Comparison of ENCODE assay signal across 1 cellular context in genomic region chr4:73432169-73433000, GRCh38.
A peak's percentile ranks its signal among the peaks of the same experiment; 100 is the strongest.
TF ChIP-seq lines count a peak whose summit lies in the region.

No MANE protein-coding gene starts in this region.

TF ChIP-seq in HepG2, 621 proteins besides CTCF, POLR2A, EP300 and RAD21 (continued from another document and continues in another):
- TF ChIP-seq TRIM22 (IDR thresholded peaks at IDR 0.05) (no peak), MXD4 (CRISPR knock-in tag; IDR thresholded peaks at IDR 0.05) (peak; percentile 44; the same call in 1 of the 2 replicates), RBFOX2 (IDR thresholded peaks at IDR 0.05; ENCODE audit: low read depth, low read length) (peak; percentile 79), SIX4 (CRISPR knock-in tag; IDR thresholded peaks at IDR 0.05) (peak; percentile 74), ZNF543 (CRISPR knock-in tag; IDR thresholded peaks at IDR 0.05) (no peak; the same call in 1 of the 2 replicates), THAP11 (CRISPR knock-in tag; IDR thresholded peaks at IDR 0.05) (peak; percentile 61), TAF1 (CRISPR knock-in tag; IDR thresholded peaks at IDR 0.05) (peak; percentile 36), REST (IDR thresholded peaks at IDR 0.05; ENCODE audit: borderline replicate concordance in 1 of 2, low read depth in 1 of 2, low read length in 2 of 2) (peak in 1 of 2 experiments; percentile 59; a peak in 2 of 4 replicates), ZNF644 (CRISPR knock-in tag; IDR thresholded peaks at IDR 0.05; ENCODE audit: low read depth) (0 out of 2 replicates have a peak, but pooled peaks have one; percentile 26), HMG20A (CRISPR knock-in tag; IDR thresholded peaks at IDR 0.05; ENCODE audit: borderline replicate concordance) (peak; percentile 92), GPN1 (CRISPR knock-in tag; IDR thresholded peaks at IDR 0.05; ENCODE audit: borderline replicate concordance) (no peak), NFRKB (IDR thresholded peaks at IDR 0.05) (no peak), KLF6 (CRISPR knock-in tag; IDR thresholded peaks at IDR 0.05) (peak; percentile 35; the same call in 1 of the 2 replicates), ZNF609 (CRISPR knock-in tag; IDR thresholded peaks at IDR 0.05; ENCODE audit: borderline replicate concordance) (peak; percentile 59; the same call in 1 of the 2 replicates), ONECUT2 (CRISPR knock-in tag; IDR thresholded peaks at IDR 0.05) (peak; percentile 76), AHDC1 (CRISPR knock-in tag; IDR thresholded peaks at IDR 0.05; ENCODE audit: borderline replicate concordance) (peak; percentile 38; the same call in 1 of the 2 replicates), LCORL (IDR thresholded peaks at IDR 0.05) (peak; percentile 77; the same call in 1 of the 2 replicates), LCORL (CRISPR knock-in tag; IDR thresholded peaks at IDR 0.05) (no peak), ZBTB3 (CRISPR knock-in tag; IDR thresholded peaks at IDR 0.05; ENCODE audit: borderline replicate concordance, low read depth) (no peak), CEBPB (IDR thresholded peaks at IDR 0.05; ENCODE audit: borderline replicate concordance, low read depth, low read length) (peak; percentile 94), FOXP4 (CRISPR knock-in tag; IDR thresholded peaks at IDR 0.05) (peak; percentile 92), JUND (CRISPR knock-in tag; IDR thresholded peaks at IDR 0.05) (peak; percentile 90), ZNF792 (CRISPR knock-in tag; IDR thresholded peaks at IDR 0.05) (peak; percentile 60), SMC3 (IDR thresholded peaks at IDR 0.05; ENCODE audit: low read length) (peak; percentile 1; the same call in 1 of the 2 replicates), CREB1 (IDR thresholded peaks at IDR 0.05) (no peak), CREB1 (CRISPR knock-in tag; IDR thresholded peaks at IDR 0.05) (peak; percentile 59; the same call in 1 of the 2 replicates), TCF12 (IDR thresholded peaks at IDR 0.05) (no peak), TCF12 (CRISPR knock-in tag; IDR thresholded peaks at IDR 0.05) (peak; percentile 93), CEBPG (CRISPR knock-in tag; IDR thresholded peaks at IDR 0.05) (peak; percentile 93), MTERF4 (CRISPR knock-in tag; IDR thresholded peaks at IDR 0.05) (no peak), CCDC6 (CRISPR knock-in tag; IDR thresholded peaks at IDR 0.05) (0 out of 2 replicates have a peak, but pooled peaks have one; percentile 48), ZNF205 (CRISPR knock-in tag; IDR thresholded peaks at IDR 0.05) (peak; percentile 31; the same call in 1 of the 2 replicates), ZNF431 (CRISPR knock-in tag; IDR thresholded peaks at IDR 0.05; ENCODE audit: borderline replicate concordance, low read depth) (no peak), FIP1L1 (IDR thresholded peaks at IDR 0.05; ENCODE audit: borderline replicate concordance, insufficient read depth, low read depth, low read length) (no peak), ZEB1 (IDR thresholded peaks at IDR 0.05; ENCODE audit: insufficient replicate concordance, low read depth) (peak; percentile 55), ISL2 (CRISPR knock-in tag; IDR thresholded peaks at IDR 0.05) (peak; percentile 95), FOSL1 (CRISPR knock-in tag; IDR thresholded peaks at IDR 0.05; ENCODE audit: borderline replicate concordance) (no peak), ZBTB7B (CRISPR knock-in tag; IDR thresholded peaks at IDR 0.05) (peak; percentile 52; the same call in 1 of the 2 replicates), GATA4 (IDR thresholded peaks at IDR 0.05; ENCODE audit: borderline replicate concordance, low read depth) (peak; percentile 95), SSRP1 (CRISPR knock-in tag; IDR thresholded peaks at IDR 0.05) (peak; percentile 95), NFIC (IDR thresholded peaks at IDR 0.05; ENCODE audit: low read length) (peak; percentile 99), SKI (IDR thresholded peaks at IDR 0.05; ENCODE audit: partially characterized antibody) (peak; percentile 73), TRIM24 (CRISPR knock-in tag; IDR thresholded peaks at IDR 0.05) (peak; percentile 62; the same call in 1 of the 2 replicates), POGZ (CRISPR knock-in tag; IDR thresholded peaks at IDR 0.05) (peak; percentile 52; the same call in 1 of the 2 replicates), DNMT3B (CRISPR knock-in tag; conservative IDR thresholded peaks at IDR 0.05) (no peak), TARDBP (CRISPR knock-in tag; IDR thresholded peaks at IDR 0.05) (peak; percentile 16; the same call in 1 of the 2 replicates), ZNF331 (CRISPR knock-in tag; IDR thresholded peaks at IDR 0.05) (peak; percentile 13; the same call in 1 of the 2 replicates), CENPX (CRISPR knock-in tag; IDR thresholded peaks at IDR 0.05) (no peak)
